Comparison of ENCODE assay signal across 12 cellular contexts in the genomic region with DNA sequence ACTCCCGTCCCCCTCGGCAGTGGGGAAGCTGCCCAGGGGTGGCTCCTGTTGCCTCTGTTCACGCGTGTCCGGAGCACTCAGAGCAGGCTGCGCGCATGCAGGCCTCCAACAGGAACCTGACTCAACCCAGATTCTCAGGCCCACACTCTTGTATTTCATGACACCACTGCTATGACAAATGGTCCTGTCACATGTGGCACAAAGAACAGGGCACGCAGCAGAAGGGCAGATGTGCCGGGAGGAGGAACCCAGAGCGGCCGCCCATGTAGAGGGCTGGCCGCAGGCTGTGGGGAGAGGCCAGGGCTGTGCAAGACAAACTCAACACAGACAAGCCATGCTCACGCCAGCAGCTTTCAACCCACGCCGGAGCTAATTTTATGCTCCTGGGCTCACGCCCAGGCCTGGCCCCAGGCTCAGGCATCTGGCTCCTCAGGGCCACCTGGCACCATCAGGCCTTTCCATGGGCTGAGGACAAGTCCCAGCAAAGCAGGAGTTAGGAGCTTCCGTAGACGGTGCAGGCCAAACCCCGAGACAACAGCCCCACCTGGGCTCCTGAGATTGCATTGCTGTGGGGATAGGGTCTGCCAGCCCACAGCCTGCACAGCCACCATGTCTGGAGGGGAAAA. TPM values are rescaled to one million over a fixed set of nuclear protein-coding genes. Genes with fewer than 3 reads are reported as not detected.
DNase-seq lines count a peak whose midpoint lies in the region; ATAC-seq and TF ChIP-seq lines count a peak whose summit lies in the region.
"Had no signal": no experiment of that assay in that cellular context is flagged by ENCODE, and none has a peak within 500 bp of the region (broad histone marks: within the 10 kb centered on the region; RNA-seq: fewer than 3 reads in every experiment).

No MANE protein-coding gene starts in this region.

- H3K4me3 ChIP-seq in H7 (ENCODE audit: insufficient read depth, low read depth, low read length) (no peak overlapping the region), stomach (no peak overlapping the region), HAP-1 (no peak overlapping the region)

- DNase-seq in H7 (peak; percentile 52), cerebellum (ENCODE audit: low spot score) (peak; percentile 89), left kidney (ENCODE audit: low read depth, low spot score) (peak; percentile 60), stomach (no peak), HAP-1 (ENCODE audit: low spot score in 2 of 2) (no peak), NCI-H2081 (lab: John Stamatoyannopoulos, UW) (no peak)
- DNase-seq in activated T-cell treated with anti-CD3 and anti-CD28 coated beads, Interleukin-2, amount 50 U/mL, for 72 hours, result no peak
- DNase-seq: activated CD8-positive, alpha-beta memory T cell treated with anti-CD3 and anti-CD28 coated beads, Interleukin-2, amount 50 U/mL, for 48 hours; NCI-H226; T-helper 1 cell had no signal

- H3K36me3 Mint-ChIP-seq in activated T-cell treated with anti-CD3 and anti-CD28 coated beads, Interleukin-2, amount 50 U/mL, for 72 hours (ENCODE audit: insufficient read depth in 2 of 2), result peaks cover 0 to 2% of the 10 kb centered on the region in 2 donors

- intact Hi-C loops in stomach (cut with DNase I; ENCODE audit: low total_unique reads), result no loop called here

- no peak for TF ChIP-seq EP300 in stomach (IDR thresholded peaks at IDR 0.05)

- in situ Hi-C loops in HAP-1 (cut with MboI; ENCODE audit: low sequenced_read_pairs), result no loop called here

- no peaks in the 10 kb centered on the region for H3K27me3 ChIP-seq in H7 (ENCODE audit: control insufficient read depth, insufficient read depth, low read length)
- H3K27me3 ChIP-seq in stomach, result no peaks in the 10 kb centered on the region
- H3K27me3 ChIP-seq in HAP-1 (ENCODE audit: low read depth), result no peaks in the 10 kb centered on the region

- ATAC-seq in activated T-cell treated with anti-CD3 and anti-CD28 coated beads, Interleukin-2, amount 50 U/mL, for 72 hours (replicated peaks in 1 of 2), result no peak
- ATAC-seq in HG02798 (IDR thresholded peaks at IDR 0.05; ENCODE audit: poor library complexity, unreplicated experiment), result no peak

- H3K36me3 ChIP-seq in H7 (replicated peaks; ENCODE audit: control insufficient read depth, insufficient read depth, low read length), result no peaks in the 10 kb centered on the region
- peaks cover 0 to 34% (median 20%) of the 10 kb centered on the region in 4 donors for H3K36me3 ChIP-seq in stomach
- H3K36me3 ChIP-seq in HAP-1 (replicated peaks), result no peaks in the 10 kb centered on the region

- H3K27me3 Mint-ChIP-seq in activated T-cell treated with anti-CD3 and anti-CD28 coated beads, Interleukin-2, amount 50 U/mL, for 72 hours (ENCODE audit: low read depth), result no peaks in the 10 kb centered on the region

- H3K9me3 Mint-ChIP-seq in activated T-cell treated with anti-CD3 and anti-CD28 coated beads, Interleukin-2, amount 50 U/mL, for 72 hours, result no peaks in the 10 kb centered on the region

- H3K4me1 ChIP-seq in stomach, result peaks cover 45 to 95% (median 65%) of the 10 kb centered on the region in 4 donors
- no peaks in the 10 kb centered on the region for H3K4me1 ChIP-seq in HAP-1

- H3K27ac ChIP-seq in stomach, result peak overlapping the region in 3 of 5 donors; percentile 16 to 75 (median 56)

- TF ChIP-seq CTCF in stomach (IDR thresholded peaks at IDR 0.05), result no peak

- H3K27ac Mint-ChIP-seq in activated T-cell treated with anti-CD3 and anti-CD28 coated beads, Interleukin-2, amount 50 U/mL, for 72 hours, result no peak overlapping the region

- peaks cover 34% of the 10 kb centered on the region for H3K4me1 Mint-ChIP-seq in activated T-cell treated with anti-CD3 and anti-CD28 coated beads, Interleukin-2, amount 50 U/mL, for 72 hours (ENCODE audit: low read depth)

- H3K4me3 Mint-ChIP-seq in activated T-cell treated with anti-CD3 and anti-CD28 coated beads, Interleukin-2, amount 50 U/mL, for 72 hours, result no peak overlapping the region

- no peak for TF ChIP-seq POLR2A in stomach (IDR thresholded peaks at IDR 0.05)

- H3K9me3 ChIP-seq in stomach (no peaks in the 10 kb centered on the region), HAP-1 (no peaks in the 10 kb centered on the region)

- WGBS in stomach, 5 donors, result 70 to 93% (median 87%) methylated on average over 11 to 19 of the region's 19 CpGs

RNA-seq across cellular contexts. Expression of gene DUSP8, which starts 40.0 kb away (rescaled TPM):
- total RNA-seq in H7 (2014; rRNA removed; shearing (Covaris generic)), result 1.7 and 2.7 TPM in 2 replicates
- total RNA-seq in cerebellum (6.7 TPM), stomach (10 to 100 TPM in 1 of 5 donors, 1 to 10 TPM in 3, under 1 TPM in 1; 0.58 to 31.6 (median 1.5) TPM)
- polyA plus RNA-seq in stomach, result 1 to 10 TPM; 2.4 to 2.9 (median 2.8) TPM
- 1 to 10 TPM; 2.8 to 5.1 TPM for total RNA-seq in activated T-cell treated with anti-CD3 and anti-CD28 coated beads, Interleukin-2, amount 50 U/mL, for 72 hours

RNA-seq across cellular contexts. Expression of gene MOB2, which starts 45.5 kb away (rescaled TPM):
- total RNA-seq in H7 (2014; rRNA removed; shearing (Covaris generic)), result 17.3 and 20.2 TPM in 2 replicates
- total RNA-seq in cerebellum (14.7 TPM), stomach (10 to 100 TPM; 11.3 to 40.6 (median 18.1) TPM)
- 10 to 100 TPM; 27.9 to 46.3 (median 37.3) TPM for polyA plus RNA-seq in stomach
- 10 to 100 TPM; 30.7 to 31.0 TPM for total RNA-seq in activated T-cell treated with anti-CD3 and anti-CD28 coated beads, Interleukin-2, amount 50 U/mL, for 72 hours

RNA-seq across cellular contexts. Expression of gene KRTAP5-1, which starts 53.0 kb away (rescaled TPM):
- not detected in 2 replicates for total RNA-seq in H7 (2014; rRNA removed; shearing (Covaris generic))
- total RNA-seq in cerebellum (not detected), stomach (not detected)
- polyA plus RNA-seq in stomach, result under 1 TPM in 1 of 3 donors, not detected in 2; 0.50 TPM
- total RNA-seq in activated T-cell treated with anti-CD3 and anti-CD28 coated beads, Interleukin-2, amount 50 U/mL, for 72 hours, result not detected
- total RNA-seq: urinary bladder had no signal
- polyA plus RNA-seq: urinary bladder had no signal

Comparison
In these comparisons a context has a peak if more than half of its experiments do, and no peak if none do; other contexts are left out.
1. DNase-seq: peak in H7 (single experiment), cerebellum (single experiment) and left kidney (single experiment); none in stomach (single experiment), HAP-1 (0 of 2), activated T-cell treated with anti-CD3 and anti-CD28 coated beads, Interleukin-2, amount 50 U/mL, for 72 hours (0 of 2) and NCI-H2081 (0 of 2).